Comparison of ENCODE assay signal across 1 cellular context in the genomic region with DNA sequence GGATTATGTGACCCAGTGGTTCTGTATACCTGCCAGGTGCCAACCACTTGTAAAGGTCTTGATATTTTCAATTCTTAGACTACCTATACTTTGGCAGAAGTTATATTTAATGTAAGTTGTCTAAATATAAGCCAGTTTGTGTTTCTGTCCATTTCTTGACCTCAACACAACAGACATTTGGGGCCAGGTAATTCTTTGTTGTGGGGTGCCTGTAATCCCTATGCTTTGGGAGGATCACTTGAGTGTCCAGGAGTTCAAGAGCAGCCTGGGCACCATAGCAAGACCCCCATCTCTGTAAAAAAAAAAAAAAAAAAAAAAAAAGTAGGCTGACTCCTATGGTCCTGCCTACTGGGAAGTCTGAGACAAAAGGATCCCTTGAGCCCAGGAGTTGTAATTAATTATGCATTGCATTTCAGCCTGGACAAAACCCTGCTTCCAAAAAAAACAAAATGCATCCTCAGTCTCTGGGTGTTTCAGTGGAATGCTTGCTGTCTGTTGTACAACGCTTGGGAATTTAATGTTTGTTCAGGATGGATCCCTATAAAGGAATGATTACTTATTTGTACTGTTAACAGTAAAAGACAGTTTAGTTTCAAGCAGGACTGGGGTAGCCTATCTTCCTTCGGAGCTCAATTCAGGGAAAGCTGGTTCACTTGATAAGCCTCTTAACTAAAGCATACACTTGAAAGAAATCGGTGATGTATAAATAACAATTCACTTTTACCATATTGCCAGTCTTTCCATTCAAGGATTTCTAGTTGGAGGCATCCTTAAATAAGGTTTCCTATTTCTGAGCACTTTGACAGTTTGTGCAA.
TF ChIP-seq lines count a peak whose summit lies in the region.

No MANE protein-coding gene starts in this region.

TF ChIP-seq in K562, 482 proteins besides CTCF, POLR2A, EP300 and RAD21:
- TF ChIP-seq XRCC4 (IDR thresholded peaks at IDR 0.05; ENCODE audit: extremely low read depth, insufficient read depth, insufficient read length) (no peak), ZNF121 (CRISPR knock-in tag; conservative IDR thresholded peaks at IDR 0.05) (peak; percentile 13; the same call in 1 of the 2 replicates), NCOR1 (IDR thresholded peaks at IDR 0.05) (peak; percentile 28), CBFA2T3 (IDR thresholded peaks at IDR 0.05) (peak; percentile 63), TAF1 (IDR thresholded peaks at IDR 0.05; ENCODE audit: control insufficient read depth, extremely low read depth, insufficient read depth, low read length, severe bottlenecking) (no peak), ARID1B (IDR thresholded peaks at IDR 0.05) (peak; percentile 64), EGR1 (conservative IDR thresholded peaks at IDR 0.05) (no peak), CCNT2 (IDR thresholded peaks at IDR 0.05; ENCODE audit: borderline replicate concordance, extremely low read depth, insufficient read length, low read depth, low read length) (peak; percentile 40), NR1H2 (CRISPR knock-in tag; IDR thresholded peaks at IDR 0.05) (no peak), POLR2AphosphoS2 (IDR thresholded peaks at IDR 0.05; ENCODE audit: low read length) (0 out of 2 replicates have a peak, but pooled peaks have one; percentile 9), DPF2 (IDR thresholded peaks at IDR 0.05) (0 out of 2 replicates have a peak, but pooled peaks have one; percentile 31), POLR2AphosphoS5 (IDR thresholded peaks at IDR 0.05; ENCODE audit: control insufficient read depth, insufficient read depth, low read depth, low read length) (peak; percentile 61; the same call in 1 of the 2 replicates), ZNF696 (CRISPR knock-in tag; conservative IDR thresholded peaks at IDR 0.05) (no peak), NFATC3 (IDR thresholded peaks at IDR 0.05) (peak; percentile 59; the same call in 1 of the 2 replicates), SMAD1 (IDR thresholded peaks at IDR 0.05; ENCODE audit: low read depth, low read length, partially characterized antibody) (no peak), TRIM24 (IDR thresholded peaks at IDR 0.05) (no peak), ZSCAN29 (IDR thresholded peaks at IDR 0.05) (no peak), BHLHE40 (IDR thresholded peaks at IDR 0.05; ENCODE audit: low read length) (no peak), ZNF384 (IDR thresholded peaks at IDR 0.05; ENCODE audit: low read depth, low read length) (0 out of 2 replicates have a peak, but pooled peaks have one; percentile 28), CBFA2T2 (conservative IDR thresholded peaks at IDR 0.05) (0 out of 2 replicates have a peak, but pooled peaks have one; percentile 30), STAT5A (IDR thresholded peaks at IDR 0.05; ENCODE audit: borderline replicate concordance, low read length) (0 out of 2 replicates have a peak, but pooled peaks have one; percentile 7), STAG1 (CRISPR knock-in tag; IDR thresholded peaks at IDR 0.05; ENCODE audit: borderline replicate concordance) (no peak), TAL1 (IDR thresholded peaks at IDR 0.05) (peak; percentile 58), TCF3 (CRISPR knock-in tag; IDR thresholded peaks at IDR 0.05) (peak; percentile 66), FOXM1 (IDR thresholded peaks at IDR 0.05; ENCODE audit: low read depth) (no peak), FOXM1 (CRISPR knock-in tag; IDR thresholded peaks at IDR 0.05; ENCODE audit: low read depth) (no peak)
- TF ChIP-seq, protein P1, sequence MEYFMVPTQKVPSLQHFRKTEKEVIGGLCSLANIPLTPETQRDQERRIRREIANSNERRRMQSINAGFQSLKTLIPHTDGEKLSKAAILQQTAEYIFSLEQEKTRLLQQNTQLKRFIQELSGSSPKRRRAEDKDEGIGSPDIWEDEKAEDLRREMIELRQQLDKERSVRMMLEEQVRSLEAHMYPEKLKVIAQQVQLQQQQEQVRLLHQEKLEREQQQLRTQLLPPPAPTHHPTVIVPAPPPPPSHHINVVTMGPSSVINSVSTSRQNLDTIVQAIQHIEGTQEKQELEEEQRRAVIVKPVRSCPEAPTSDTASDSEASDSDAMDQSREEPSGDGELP (CRISPR knock-in tag; IDR thresholded peaks at IDR 0.05; ENCODE audit: borderline replicate concordance): no peak
- TF ChIP-seq, protein P2, sequence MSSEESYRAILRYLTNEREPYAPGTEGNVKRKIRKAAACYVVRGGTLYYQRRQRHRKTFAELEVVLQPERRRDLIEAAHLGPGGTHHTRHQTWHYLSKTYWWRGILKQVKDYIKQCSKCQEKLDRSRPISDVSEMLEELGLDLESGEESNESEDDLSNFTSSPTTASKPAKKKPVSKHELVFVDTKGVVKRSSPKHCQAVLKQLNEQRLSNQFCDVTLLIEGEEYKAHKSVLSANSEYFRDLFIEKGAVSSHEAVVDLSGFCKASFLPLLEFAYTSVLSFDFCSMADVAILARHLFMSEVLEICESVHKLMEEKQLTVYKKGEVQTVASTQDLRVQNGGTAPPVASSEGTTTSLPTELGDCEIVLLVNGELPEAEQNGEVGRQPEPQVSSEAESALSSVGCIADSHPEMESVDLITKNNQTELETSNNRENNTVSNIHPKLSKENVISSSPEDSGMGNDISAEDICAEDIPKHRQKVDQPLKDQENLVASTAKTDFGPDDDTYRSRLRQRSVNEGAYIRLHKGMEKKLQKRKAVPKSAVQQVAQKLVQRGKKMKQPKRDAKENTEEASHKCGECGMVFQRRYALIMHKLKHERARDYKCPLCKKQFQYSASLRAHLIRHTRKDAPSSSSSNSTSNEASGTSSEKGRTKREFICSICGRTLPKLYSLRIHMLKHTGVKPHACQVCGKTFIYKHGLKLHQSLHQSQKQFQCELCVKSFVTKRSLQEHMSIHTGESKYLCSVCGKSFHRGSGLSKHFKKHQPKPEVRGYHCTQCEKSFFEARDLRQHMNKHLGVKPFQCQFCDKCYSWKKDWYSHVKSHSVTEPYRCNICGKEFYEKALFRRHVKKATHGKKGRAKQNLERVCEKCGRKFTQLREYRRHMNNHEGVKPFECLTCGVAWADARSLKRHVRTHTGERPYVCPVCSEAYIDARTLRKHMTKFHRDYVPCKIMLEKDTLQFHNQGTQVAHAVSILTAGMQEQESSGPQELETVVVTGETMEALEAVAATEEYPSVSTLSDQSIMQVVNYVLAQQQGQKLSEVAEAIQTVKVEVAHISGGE (CRISPR knock-in tag; IDR thresholded peaks at IDR 0.05): 0 out of 6 replicates have a peak, but pooled peaks of 1 of the 3 experiments have one; percentile 26
- TF ChIP-seq, protein P3, sequence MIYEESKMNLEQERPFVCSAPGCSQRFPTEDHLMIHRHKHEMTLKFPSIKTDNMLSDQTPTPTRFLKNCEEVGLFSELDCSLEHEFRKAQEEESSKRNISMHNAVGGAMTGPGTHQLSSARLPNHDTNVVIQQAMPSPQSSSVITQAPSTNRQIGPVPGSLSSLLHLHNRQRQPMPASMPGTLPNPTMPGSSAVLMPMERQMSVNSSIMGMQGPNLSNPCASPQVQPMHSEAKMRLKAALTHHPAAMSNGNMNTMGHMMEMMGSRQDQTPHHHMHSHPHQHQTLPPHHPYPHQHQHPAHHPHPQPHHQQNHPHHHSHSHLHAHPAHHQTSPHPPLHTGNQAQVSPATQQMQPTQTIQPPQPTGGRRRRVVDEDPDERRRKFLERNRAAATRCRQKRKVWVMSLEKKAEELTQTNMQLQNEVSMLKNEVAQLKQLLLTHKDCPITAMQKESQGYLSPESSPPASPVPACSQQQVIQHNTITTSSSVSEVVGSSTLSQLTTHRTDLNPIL (CRISPR knock-in tag; IDR thresholded peaks at IDR 0.05): no peak
- TF ChIP-seq, protein P4, sequence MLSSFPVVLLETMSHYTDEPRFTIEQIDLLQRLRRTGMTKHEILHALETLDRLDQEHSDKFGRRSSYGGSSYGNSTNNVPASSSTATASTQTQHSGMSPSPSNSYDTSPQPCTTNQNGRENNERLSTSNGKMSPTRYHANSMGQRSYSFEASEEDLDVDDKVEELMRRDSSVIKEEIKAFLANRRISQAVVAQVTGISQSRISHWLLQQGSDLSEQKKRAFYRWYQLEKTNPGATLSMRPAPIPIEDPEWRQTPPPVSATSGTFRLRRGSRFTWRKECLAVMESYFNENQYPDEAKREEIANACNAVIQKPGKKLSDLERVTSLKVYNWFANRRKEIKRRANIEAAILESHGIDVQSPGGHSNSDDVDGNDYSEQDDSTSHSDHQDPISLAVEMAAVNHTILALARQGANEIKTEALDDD (IDR thresholded peaks at IDR 0.05): no peak
- TF ChIP-seq, protein P5, sequence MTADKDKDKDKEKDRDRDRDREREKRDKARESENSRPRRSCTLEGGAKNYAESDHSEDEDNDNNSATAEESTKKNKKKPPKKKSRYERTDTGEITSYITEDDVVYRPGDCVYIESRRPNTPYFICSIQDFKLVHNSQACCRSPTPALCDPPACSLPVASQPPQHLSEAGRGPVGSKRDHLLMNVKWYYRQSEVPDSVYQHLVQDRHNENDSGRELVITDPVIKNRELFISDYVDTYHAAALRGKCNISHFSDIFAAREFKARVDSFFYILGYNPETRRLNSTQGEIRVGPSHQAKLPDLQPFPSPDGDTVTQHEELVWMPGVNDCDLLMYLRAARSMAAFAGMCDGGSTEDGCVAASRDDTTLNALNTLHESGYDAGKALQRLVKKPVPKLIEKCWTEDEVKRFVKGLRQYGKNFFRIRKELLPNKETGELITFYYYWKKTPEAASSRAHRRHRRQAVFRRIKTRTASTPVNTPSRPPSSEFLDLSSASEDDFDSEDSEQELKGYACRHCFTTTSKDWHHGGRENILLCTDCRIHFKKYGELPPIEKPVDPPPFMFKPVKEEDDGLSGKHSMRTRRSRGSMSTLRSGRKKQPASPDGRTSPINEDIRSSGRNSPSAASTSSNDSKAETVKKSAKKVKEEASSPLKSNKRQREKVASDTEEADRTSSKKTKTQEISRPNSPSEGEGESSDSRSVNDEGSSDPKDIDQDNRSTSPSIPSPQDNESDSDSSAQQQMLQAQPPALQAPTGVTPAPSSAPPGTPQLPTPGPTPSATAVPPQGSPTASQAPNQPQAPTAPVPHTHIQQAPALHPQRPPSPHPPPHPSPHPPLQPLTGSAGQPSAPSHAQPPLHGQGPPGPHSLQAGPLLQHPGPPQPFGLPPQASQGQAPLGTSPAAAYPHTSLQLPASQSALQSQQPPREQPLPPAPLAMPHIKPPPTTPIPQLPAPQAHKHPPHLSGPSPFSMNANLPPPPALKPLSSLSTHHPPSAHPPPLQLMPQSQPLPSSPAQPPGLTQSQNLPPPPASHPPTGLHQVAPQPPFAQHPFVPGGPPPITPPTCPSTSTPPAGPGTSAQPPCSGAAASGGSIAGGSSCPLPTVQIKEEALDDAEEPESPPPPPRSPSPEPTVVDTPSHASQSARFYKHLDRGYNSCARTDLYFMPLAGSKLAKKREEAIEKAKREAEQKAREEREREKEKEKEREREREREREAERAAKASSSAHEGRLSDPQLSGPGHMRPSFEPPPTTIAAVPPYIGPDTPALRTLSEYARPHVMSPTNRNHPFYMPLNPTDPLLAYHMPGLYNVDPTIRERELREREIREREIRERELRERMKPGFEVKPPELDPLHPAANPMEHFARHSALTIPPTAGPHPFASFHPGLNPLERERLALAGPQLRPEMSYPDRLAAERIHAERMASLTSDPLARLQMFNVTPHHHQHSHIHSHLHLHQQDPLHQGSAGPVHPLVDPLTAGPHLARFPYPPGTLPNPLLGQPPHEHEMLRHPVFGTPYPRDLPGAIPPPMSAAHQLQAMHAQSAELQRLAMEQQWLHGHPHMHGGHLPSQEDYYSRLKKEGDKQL (CRISPR knock-in tag; IDR thresholded peaks at IDR 0.05; ENCODE audit: borderline replicate concordance): no peak
- TF ChIP-seq, protein P6, sequence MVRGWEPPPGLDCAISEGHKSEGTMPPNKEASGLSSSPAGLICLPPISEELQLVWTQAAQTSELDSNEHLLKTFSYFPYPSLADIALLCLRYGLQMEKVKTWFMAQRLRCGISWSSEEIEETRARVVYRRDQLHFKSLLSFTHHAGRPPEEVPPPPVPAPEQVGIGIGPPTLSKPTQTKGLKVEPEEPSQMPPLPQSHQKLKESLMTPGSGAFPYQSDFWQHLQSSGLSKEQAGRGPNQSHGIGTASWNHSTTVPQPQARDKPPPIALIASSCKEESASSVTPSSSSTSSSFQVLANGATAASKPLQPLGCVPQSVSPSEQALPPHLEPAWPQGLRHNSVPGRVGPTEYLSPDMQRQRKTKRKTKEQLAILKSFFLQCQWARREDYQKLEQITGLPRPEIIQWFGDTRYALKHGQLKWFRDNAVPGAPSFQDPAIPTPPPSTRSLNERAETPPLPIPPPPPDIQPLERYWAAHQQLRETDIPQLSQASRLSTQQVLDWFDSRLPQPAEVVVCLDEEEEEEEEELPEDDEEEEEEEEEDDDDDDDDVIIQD (CRISPR knock-in tag; IDR thresholded peaks at IDR 0.05): no peak
TF ChIP-seq in K562: peak in this region for 15.
